13 cellular contexts compared by ENCODE assay signal in genomic region chr4:161256716-161257115, GRCh38.
DNase-seq lines count a peak whose midpoint lies in the region; ATAC-seq and TF ChIP-seq lines count a peak whose summit lies in the region.
"Had no signal": no experiment of that assay in that cellular context is flagged by ENCODE, and none has a peak within 500 bp of the region (broad histone marks: within the 10 kb centered on the region; RNA-seq: fewer than 3 reads in every experiment).

No MANE protein-coding gene starts in this region.

- H3K36me3 ChIP-seq in ascending aorta: no peaks in the 10 kb centered on the region

- POLR2A ChIA-PET in activated CD8-positive, alpha-beta T cell treated with anti-CD3 and anti-CD28 coated beads for 36 hours (lab: Charles Lee): no interaction called here
- POLR2A ChIA-PET in activated CD8-positive, alpha-beta T cell treated with anti-CD3 and anti-CD28 coated beads, Interleukin-2, amount 10 ng/mL, durations not matched to agents 7 days and 5 days (lab: Charles Lee): no interaction called here

- H3K9me3 Mint-ChIP-seq in activated CD8-positive, alpha-beta T cell treated with anti-CD3 and anti-CD28 coated beads for 36 hours: peaks cover 27% of the 10 kb centered on the region
- peaks cover 18% of the 10 kb centered on the region for H3K9me3 Mint-ChIP-seq in activated CD8-positive, alpha-beta T cell treated with anti-CD3 and anti-CD28 coated beads, Interleukin-2, amount 10 ng/mL, durations not matched to agents 7 days and 5 days (ENCODE audit: insufficient read depth)
- H3K9me3 Mint-ChIP-seq in stimulated activated naive B cell treated with anti-CD40 and anti-IgM and Interleukin-4, amounts not matched to agents 10 μg/mL and 1 μg/mL and 100 μg/mL, for 72 hours: peaks cover 16 to 20% of the 10 kb centered on the region in 2 donors

- H3K27me3 ChIP-seq in ascending aorta: no peaks in the 10 kb centered on the region

- TF ChIP-seq CTCF in activated CD8-positive, alpha-beta T cell treated with anti-CD3 and anti-CD28 coated beads for 36 hours (IDR thresholded peaks at IDR 0.05): peak; percentile 27
- TF ChIP-seq CTCF in choroid plexus epithelial cell (conservative IDR thresholded peaks at IDR 0.05; ENCODE audit: low read depth, low read length) (peak; percentile 61), ascending aorta (IDR thresholded peaks at IDR 0.05) (no peak)

- no peak overlapping the region for H3K4me3 ChIP-seq in choroid plexus epithelial cell (ENCODE audit: low read depth, low read length)
- no peak overlapping the region for H3K4me3 ChIP-seq in ascending aorta

- no peak for ATAC-seq in activated CD8-positive, alpha-beta T cell treated with anti-CD3 and anti-CD28 coated beads for 36 hours
- no peak for ATAC-seq in activated CD8-positive, alpha-beta T cell treated with anti-CD3 and anti-CD28 coated beads, Interleukin-2, amount 10 ng/mL, durations not matched to agents 7 days and 5 days
- ATAC-seq in stimulated activated naive B cell treated with anti-CD40 and anti-IgM and Interleukin-4, amounts not matched to agents 10 μg/mL and 1 μg/mL and 100 μg/mL, for 72 hours (replicated peaks): no peak
- ATAC-seq: Right ventricle myocardium inferior had no signal

- intact Hi-C loops in activated CD8-positive, alpha-beta T cell treated with anti-CD3 and anti-CD28 coated beads for 36 hours (cut with micrococcal nuclease): no loop called here
- intact Hi-C loops in ascending aorta (cut with DNase I): no loop called here

- H3K27ac ChIP-seq in ascending aorta: no peak overlapping the region

- no peak overlapping the region for H3K27ac Mint-ChIP-seq in activated CD8-positive, alpha-beta T cell treated with anti-CD3 and anti-CD28 coated beads for 36 hours
- H3K27ac Mint-ChIP-seq in activated CD8-positive, alpha-beta T cell treated with anti-CD3 and anti-CD28 coated beads, Interleukin-2, amount 10 ng/mL, durations not matched to agents 7 days and 5 days: no peak overlapping the region
- H3K27ac Mint-ChIP-seq in stimulated activated naive B cell treated with anti-CD40 and anti-IgM and Interleukin-4, amounts not matched to agents 10 μg/mL and 1 μg/mL and 100 μg/mL, for 72 hours: no peak overlapping the region
- H3K27ac Mint-ChIP-seq: B cell, IgD-negative memory B cell had no signal

- H3K27me3 Mint-ChIP-seq in activated CD8-positive, alpha-beta T cell treated with anti-CD3 and anti-CD28 coated beads for 36 hours: no peaks in the 10 kb centered on the region
- H3K27me3 Mint-ChIP-seq in activated CD8-positive, alpha-beta T cell treated with anti-CD3 and anti-CD28 coated beads, Interleukin-2, amount 10 ng/mL, durations not matched to agents 7 days and 5 days (ENCODE audit: low read depth): no peaks in the 10 kb centered on the region
- H3K27me3 Mint-ChIP-seq in stimulated activated naive B cell treated with anti-CD40 and anti-IgM and Interleukin-4, amounts not matched to agents 10 μg/mL and 1 μg/mL and 100 μg/mL, for 72 hours: no peaks in the 10 kb centered on the region
- H3K27me3 Mint-ChIP-seq: B cell, IgD-negative memory B cell had no signal

- H3K4me3 Mint-ChIP-seq in activated CD8-positive, alpha-beta T cell treated with anti-CD3 and anti-CD28 coated beads for 36 hours: no peak overlapping the region
- H3K4me3 Mint-ChIP-seq in activated CD8-positive, alpha-beta T cell treated with anti-CD3 and anti-CD28 coated beads, Interleukin-2, amount 10 ng/mL, durations not matched to agents 7 days and 5 days: no peak overlapping the region
- H3K4me3 Mint-ChIP-seq in stimulated activated naive B cell treated with anti-CD40 and anti-IgM and Interleukin-4, amounts not matched to agents 10 μg/mL and 1 μg/mL and 100 μg/mL, for 72 hours: no peak overlapping the region
- H3K4me3 Mint-ChIP-seq: B cell, IgD-negative memory B cell had no signal

- no peaks in the 10 kb centered on the region for H3K4me1 Mint-ChIP-seq in activated CD8-positive, alpha-beta T cell treated with anti-CD3 and anti-CD28 coated beads for 36 hours (ENCODE audit: low read depth)
- H3K4me1 Mint-ChIP-seq in activated CD8-positive, alpha-beta T cell treated with anti-CD3 and anti-CD28 coated beads, Interleukin-2, amount 10 ng/mL, durations not matched to agents 7 days and 5 days (ENCODE audit: low read depth): no peaks in the 10 kb centered on the region
- H3K4me1 Mint-ChIP-seq in stimulated activated naive B cell treated with anti-CD40 and anti-IgM and Interleukin-4, amounts not matched to agents 10 μg/mL and 1 μg/mL and 100 μg/mL, for 72 hours: no peaks in the 10 kb centered on the region
- H3K4me1 Mint-ChIP-seq: B cell, IgD-negative memory B cell had no signal

- CTCF ChIA-PET in activated CD8-positive, alpha-beta T cell treated with anti-CD3 and anti-CD28 coated beads for 36 hours (lab: Charles Lee): no interaction called here
- CTCF ChIA-PET in activated CD8-positive, alpha-beta T cell treated with anti-CD3 and anti-CD28 coated beads, Interleukin-2, amount 10 ng/mL, durations not matched to agents 7 days and 5 days (lab: Charles Lee): no interaction called here

- H3K9me3 ChIP-seq in ascending aorta: peaks cover 0 to 26% of the 10 kb centered on the region in 2 donors

- no peak for DNase-seq in activated CD8-positive, alpha-beta T cell treated with anti-CD3 and anti-CD28 coated beads for 36 hours
- no peak for DNase-seq in activated CD8-positive, alpha-beta T cell treated with anti-CD3 and anti-CD28 coated beads, Interleukin-2, amount 10 ng/mL, durations not matched to agents 7 days and 5 days
- DNase-seq in NCI-H460 (ENCODE audit: extremely low read depth, low read depth) (peak; percentile 20), choroid plexus epithelial cell (ENCODE audit: low read depth) (peak; percentile 41), ascending aorta (ENCODE audit: low spot score in 2 of 2) (no peak)
- DNase-seq in stimulated activated CD4-positive, alpha-beta T cell treated with anti-CD3 and anti-CD28 coated beads, Interleukin-2, amount 100 ng/mL, for 48 hours: no peak
- no peak for DNase-seq in stimulated activated naive B cell treated with anti-CD40 and anti-IgM and Interleukin-4, amounts not matched to agents 10 μg/mL and 1 μg/mL and 100 μg/mL, for 72 hours
- no peak for DNase-seq in activated CD4-positive, CD25-positive, alpha-beta regulatory T cell treated with anti-CD3 and anti-CD28 coated beads, Interleukin-2, amount 50 U/mL, for 72 hours
- DNase-seq: caudate nucleus, occipital lobe had no signal

- H3K36me3 Mint-ChIP-seq in activated CD8-positive, alpha-beta T cell treated with anti-CD3 and anti-CD28 coated beads for 36 hours (ENCODE audit: low read depth): no peaks in the 10 kb centered on the region
- no peaks in the 10 kb centered on the region for H3K36me3 Mint-ChIP-seq in activated CD8-positive, alpha-beta T cell treated with anti-CD3 and anti-CD28 coated beads, Interleukin-2, amount 10 ng/mL, durations not matched to agents 7 days and 5 days (ENCODE audit: low read depth)
- H3K36me3 Mint-ChIP-seq in stimulated activated naive B cell treated with anti-CD40 and anti-IgM and Interleukin-4, amounts not matched to agents 10 μg/mL and 1 μg/mL and 100 μg/mL, for 72 hours: no peaks in the 10 kb centered on the region
- H3K36me3 Mint-ChIP-seq: IgD-negative memory B cell had no signal

- no peaks in the 10 kb centered on the region for H3K4me1 ChIP-seq in ascending aorta

Comparison
In these comparisons a context has a peak if more than half of its experiments do, and no peak if none do; other contexts are left out.
1. DNase-seq: peak in NCI-H460 (single experiment) and choroid plexus epithelial cell (single experiment); none in activated CD8-positive, alpha-beta T cell treated with anti-CD3 and anti-CD28 coated beads for 36 hours (single experiment), activated CD8-positive, alpha-beta T cell treated with anti-CD3 and anti-CD28 coated beads, Interleukin-2, amount 10 ng/mL, durations not matched to agents 7 days and 5 days (single experiment), stimulated activated CD4-positive, alpha-beta T cell treated with anti-CD3 and anti-CD28 coated beads, Interleukin-2, amount 100 ng/mL, for 48 hours (0 of 2), stimulated activated naive B cell treated with anti-CD40 and anti-IgM and Interleukin-4, amounts not matched to agents 10 μg/mL and 1 μg/mL and 100 μg/mL, for 72 hours (single experiment), activated CD4-positive, CD25-positive, alpha-beta regulatory T cell treated with anti-CD3 and anti-CD28 coated beads, Interleukin-2, amount 50 U/mL, for 72 hours (single experiment) and ascending aorta (0 of 2).
2. CTCF ChIP-seq: peak in activated CD8-positive, alpha-beta T cell treated with anti-CD3 and anti-CD28 coated beads for 36 hours (single experiment) and choroid plexus epithelial cell (single experiment); none in ascending aorta (0 of 3).